9 cellular contexts compared by ENCODE assay signal in genomic region chr19:45446295-45446694, GRCh38. TPM values are rescaled to one million over a fixed set of nuclear protein-coding genes. Genes with fewer than 3 reads are reported as not detected.
A peak's percentile ranks its signal among the peaks of the same experiment; 100 is the strongest.
DNase-seq lines count a peak whose midpoint lies in the region; ATAC-seq, FAIRE-seq and TF ChIP-seq lines count a peak whose summit lies in the region.
"Had no signal": no experiment of that assay in that cellular context is flagged by ENCODE, and none has a peak within 500 bp of the region (broad histone marks: within the 10 kb centered on the region; RNA-seq: fewer than 3 reads in every experiment).

No MANE protein-coding gene starts in this region.

- in situ Hi-C loops in gastrocnemius medialis (cut with MboI; ENCODE audit: low sequenced_read_pairs in 4 of 4): no loop called here

- H3K27ac ChIP-seq in gastrocnemius medialis: no peak overlapping the region

- H3K4me1 Mint-ChIP-seq in nephron: peaks cover 40% of the 10 kb centered on the region

- H3K4me3 Mint-ChIP-seq in nephron: peak overlapping the region; percentile 43 to 65 (median 51)

- ATAC-seq in gastrocnemius medialis: no peak
- ATAC-seq in activated CD4-positive, CD25-positive, alpha-beta regulatory T cell treated with anti-CD3 and anti-CD28 coated beads, Interleukin-2, amount 50 U/mL, for 24 hours: no peak

- peak overlapping the region in 2 of 3 experiments; percentile 44 to 76 for H3K27ac Mint-ChIP-seq in nephron

- no peak for FAIRE-seq in frontal cortex (lab: Jason Lieb, UNC)

- H3K9me3 ChIP-seq in gastrocnemius medialis: no peaks in the 10 kb centered on the region
- H3K9me3 ChIP-seq: BLaER1 had no signal

- H3K9me3 Mint-ChIP-seq in nephron: no peaks in the 10 kb centered on the region

- no peaks in the 10 kb centered on the region for H3K36me3 ChIP-seq in gastrocnemius medialis
- H3K36me3 ChIP-seq: BLaER1 had no signal

- intact Hi-C loops in gastrocnemius medialis (cut with DNase I; ENCODE audit: low total_unique reads): no loop called here

- H3K27me3 ChIP-seq in gastrocnemius medialis: no peaks in the 10 kb centered on the region
- H3K27me3 ChIP-seq: BLaER1 had no signal

- peaks cover 21 to 28% of the 10 kb centered on the region in 2 donors for H3K4me1 ChIP-seq in gastrocnemius medialis

- no peaks in the 10 kb centered on the region for H3K36me3 Mint-ChIP-seq in nephron (ENCODE audit: low read depth)

- no peaks in the 10 kb centered on the region for H3K27me3 Mint-ChIP-seq in nephron (ENCODE audit: low read depth)

- TF ChIP-seq POLR2A in gastrocnemius medialis (IDR thresholded peaks at IDR 0.05): no peak

- no peak overlapping the region for H3K4me3 ChIP-seq in gastrocnemius medialis
- H3K4me3 ChIP-seq: BLaER1 had no signal

- peak in 1 of 3 experiments; percentile 27 for TF ChIP-seq CTCF in nephron (IDR thresholded peaks at IDR 0.05; ENCODE audit: unreplicated experiment in 3 of 3)
- no peak for TF ChIP-seq CTCF in gastrocnemius medialis (IDR thresholded peaks at IDR 0.05 in 4 of 5, conservative IDR thresholded peaks at IDR 0.05 in 1 of 5)

- peak; percentile 27 for DNase-seq in NCI-H146 (lab: John Stamatoyannopoulos, UW)
- no peak for DNase-seq in NCI-H146 treated with DMSO at 0.1 percent for 48 hours (lab: John Stamatoyannopoulos, UW; ENCODE audit: unreplicated experiment)
- peak; percentile 28 for DNase-seq in KG1 (lab: John Stamatoyannopoulos, UW)
- peak; percentile 57 for DNase-seq in astrocyte of the hippocampus (ENCODE audit: low read depth, low spot score)
- no peak for DNase-seq in gastrocnemius medialis
- DNase-seq in frontal cortex (ENCODE audit: low spot score in 2 of 2): no peak

RNA-seq across cellular contexts. Expression of gene FOSB, which starts 21.5 kb away (rescaled TPM):
- 1 to 10 TPM in 2 of 4 donors, under 1 TPM in 1, not detected in 1; 0.17 to 1.8 (median 1.6) TPM for total RNA-seq in gastrocnemius medialis
- total RNA-seq in frontal cortex: 2.0 TPM

RNA-seq across cellular contexts. Expression of gene ERCC1, which starts 22.6 kb away (rescaled TPM):
- total RNA-seq in gastrocnemius medialis: 100 to 1,000 TPM in 2 of 4 donors, 10 to 100 TPM in 2; 92.1 to 185 (median 103) TPM
- total RNA-seq in frontal cortex: 55.0 TPM

RNA-seq across cellular contexts. Expression of gene POLR1G, which starts 39.9 kb away (rescaled TPM):
- total RNA-seq in gastrocnemius medialis (1 to 10 TPM; 5.1 to 8.3 (median 5.8) TPM), frontal cortex (3.7 TPM)

RNA-seq across cellular contexts. Expression of gene PPP1R13L, which starts 41.4 kb away (rescaled TPM):
- total RNA-seq in gastrocnemius medialis (1 to 10 TPM; 1.1 to 6.9 (median 1.5) TPM), frontal cortex (under 0.01 TPM)

RNA-seq across cellular contexts. Expression of gene RTN2, which starts 50.6 kb away (rescaled TPM):
- total RNA-seq in gastrocnemius medialis (100 to 1,000 TPM in 2 of 4 donors, 10 to 100 TPM in 2; 51.8 to 140 (median 101) TPM), frontal cortex (54.2 TPM)

Comparison
In these comparisons a context has a peak if more than half of its experiments do, and no peak if none do; other contexts are left out.
1. DNase-seq: peak in NCI-H146 (single experiment), KG1 (single experiment) and astrocyte of the hippocampus (single experiment); none in NCI-H146 treated with DMSO at 0.1 percent for 48 hours (single experiment), gastrocnemius medialis (0 of 2) and frontal cortex (0 of 2).